Comparison of ENCODE assay signal across 10 cellular contexts in the genomic region with DNA sequence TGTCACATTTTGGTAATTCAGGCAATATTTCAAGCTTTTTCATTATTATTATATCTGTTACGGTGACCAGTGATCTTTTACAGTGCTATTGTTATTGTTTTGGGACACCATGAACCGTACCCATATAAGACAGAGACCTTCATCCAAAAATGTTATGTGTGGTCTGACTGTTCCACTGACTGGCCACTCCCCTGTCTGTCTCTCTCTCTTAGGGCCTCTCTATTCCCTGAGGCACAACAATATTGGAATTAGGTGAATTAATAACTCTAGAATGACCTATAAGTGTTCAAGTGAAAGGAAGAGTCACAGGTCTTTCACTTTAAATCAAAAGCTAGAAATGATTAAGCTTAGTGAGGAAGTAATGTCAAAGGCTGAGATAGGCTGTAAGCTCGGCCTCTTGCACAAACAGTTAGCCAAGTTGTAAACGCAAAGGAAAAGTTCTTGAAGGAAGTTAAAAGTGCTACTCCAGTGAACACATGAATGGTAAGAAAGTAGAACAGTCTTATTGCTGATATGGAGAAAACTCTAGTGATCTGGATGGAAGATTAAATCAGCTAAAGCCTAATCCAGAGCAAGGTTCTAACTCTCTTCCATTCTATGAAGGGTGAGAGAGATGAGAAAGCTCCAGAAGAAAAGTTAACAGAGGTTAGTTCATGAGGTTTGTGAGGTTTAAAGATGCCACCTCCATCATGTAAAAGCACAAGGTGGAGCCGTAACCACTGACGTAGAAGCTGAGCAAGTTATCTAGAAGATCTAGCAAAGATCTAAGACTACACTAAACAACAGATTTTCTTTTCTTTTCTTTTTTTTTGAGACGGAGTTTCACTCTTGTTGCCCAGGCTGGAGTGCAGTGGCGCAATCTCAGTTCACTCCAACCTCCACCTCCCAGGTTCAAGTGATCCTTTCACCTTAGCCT. TPM values are rescaled to one million over a fixed set of nuclear protein-coding genes. Genes with fewer than 3 reads are reported as not detected.
DNase-seq lines count a peak whose midpoint lies in the region; ATAC-seq and TF ChIP-seq lines count a peak whose summit lies in the region.
"Had no signal": no experiment of that assay in that cellular context is flagged by ENCODE, and none has a peak within 500 bp of the region (broad histone marks: within the 10 kb centered on the region; RNA-seq: fewer than 3 reads in every experiment).

No MANE protein-coding gene starts in this region.

- no peaks in the 10 kb centered on the region for H3K4me1 ChIP-seq in Caco-2
- H3K4me1 ChIP-seq: testis had no signal

- CTCF ChIA-PET in Caco-2 (lab: Charles Lee): no interaction called here

- H3K4me1 Mint-ChIP-seq in activated T-helper 17 cell treated with anti-CD3 and anti-CD28 coated beads, Interleukin-2, amount 50 U/mL, for 72 hours: peaks cover 16% of the 10 kb centered on the region
- H3K4me1 Mint-ChIP-seq in stimulated activated naive B cell treated with anti-CD40 and anti-IgM and Interleukin-4, amounts not matched to agents 10 μg/mL and 1 μg/mL and 100 μg/mL, for 72 hours: peaks cover 26 to 73% of the 10 kb centered on the region in 2 donors
- no peaks in the 10 kb centered on the region for H3K4me1 Mint-ChIP-seq in Caco-2 (ENCODE audit: low read depth, unreplicated experiment)
- H3K4me1 Mint-ChIP-seq: neural crest cell had no signal

- peak; percentile 63 for ATAC-seq in HG03342 (IDR thresholded peaks at IDR 0.05; ENCODE audit: unreplicated experiment)
- peak; percentile 74 for ATAC-seq in activated T-helper 17 cell treated with anti-CD3 and anti-CD28 coated beads, Interleukin-2, amount 50 U/mL, for 72 hours (replicated peaks)
- ATAC-seq in stimulated activated naive B cell treated with anti-CD40 and anti-IgM and Interleukin-4, amounts not matched to agents 10 μg/mL and 1 μg/mL and 100 μg/mL, for 72 hours (replicated peaks): peak; percentile 66 to 76

- peak; percentile 42 for DNase-seq in activated CD4-positive, alpha-beta T cell treated with anti-CD3 and anti-CD28 coated beads for 48 hours
- DNase-seq in activated CD4-positive, alpha-beta T cell treated with anti-CD3 and anti-CD28 coated beads, Interleukin-2, amount 50 U/mL, for 48 hours: no peak
- no peak for DNase-seq in stimulated activated naive B cell treated with anti-CD40 and anti-IgM and Interleukin-4, amounts not matched to agents 10 μg/mL and 1 μg/mL and 100 μg/mL, for 72 hours
- DNase-seq in DMS 273 treated with DMSO at 0.1 percent for 48 hours (lab: John Stamatoyannopoulos, UW) (no peak), Caco-2 (no peak), D341Med (ENCODE audit: low spot score) (no peak)
- DNase-seq: testis had no signal

- H3K4me3 Mint-ChIP-seq in activated T-helper 17 cell treated with anti-CD3 and anti-CD28 coated beads, Interleukin-2, amount 50 U/mL, for 72 hours: peak overlapping the region; percentile 77
- peak overlapping the region; percentile 54 to 55 for H3K4me3 Mint-ChIP-seq in stimulated activated naive B cell treated with anti-CD40 and anti-IgM and Interleukin-4, amounts not matched to agents 10 μg/mL and 1 μg/mL and 100 μg/mL, for 72 hours
- no peak overlapping the region for H3K4me3 Mint-ChIP-seq in Caco-2 (ENCODE audit: unreplicated experiment)
- H3K4me3 Mint-ChIP-seq: neural crest cell had no signal

- peaks cover 3% of the 10 kb centered on the region for H3K9me3 Mint-ChIP-seq in activated T-helper 17 cell treated with anti-CD3 and anti-CD28 coated beads, Interleukin-2, amount 50 U/mL, for 72 hours
- H3K9me3 Mint-ChIP-seq in stimulated activated naive B cell treated with anti-CD40 and anti-IgM and Interleukin-4, amounts not matched to agents 10 μg/mL and 1 μg/mL and 100 μg/mL, for 72 hours: peaks cover 3 to 4% of the 10 kb centered on the region in 2 donors
- H3K9me3 Mint-ChIP-seq in Caco-2 (ENCODE audit: unreplicated experiment): no peaks in the 10 kb centered on the region

- H3K9me3 ChIP-seq in Caco-2: no peaks in the 10 kb centered on the region
- H3K9me3 ChIP-seq: testis had no signal

- no peaks in the 10 kb centered on the region for H3K27me3 ChIP-seq in Caco-2 (replicated peaks; ENCODE audit: control insufficient read depth, insufficient read depth, low read length)
- H3K27me3 ChIP-seq: testis had no signal

- peak overlapping the region; percentile 89 for H3K27ac Mint-ChIP-seq in activated T-helper 17 cell treated with anti-CD3 and anti-CD28 coated beads, Interleukin-2, amount 50 U/mL, for 72 hours
- H3K27ac Mint-ChIP-seq in stimulated activated naive B cell treated with anti-CD40 and anti-IgM and Interleukin-4, amounts not matched to agents 10 μg/mL and 1 μg/mL and 100 μg/mL, for 72 hours: peak overlapping the region; percentile 96
- H3K27ac Mint-ChIP-seq in Caco-2 (ENCODE audit: unreplicated experiment): no peak overlapping the region

- BruUV-seq in Caco-2 (replicated peaks; lab: Mats Ljungman, UMichigan): no TSS peak

- POLR2A ChIA-PET in Caco-2 (lab: Charles Lee): no interaction called here

- no peak for TF ChIP-seq CTCF in Caco-2 (IDR thresholded peaks at IDR 0.05; ENCODE audit: insufficient read depth in 1 of 2, low read depth in 1 of 2, low read length in 1 of 2, severe bottlenecking in 1 of 2, unreplicated experiment in 1 of 2)

- H3K36me3 ChIP-seq in Caco-2 (ENCODE audit: control insufficient read depth, insufficient read depth, low read length): no peaks in the 10 kb centered on the region

- no peaks in the 10 kb centered on the region for H3K27me3 Mint-ChIP-seq in activated T-helper 17 cell treated with anti-CD3 and anti-CD28 coated beads, Interleukin-2, amount 50 U/mL, for 72 hours
- H3K27me3 Mint-ChIP-seq in stimulated activated naive B cell treated with anti-CD40 and anti-IgM and Interleukin-4, amounts not matched to agents 10 μg/mL and 1 μg/mL and 100 μg/mL, for 72 hours: no peaks in the 10 kb centered on the region
- H3K27me3 Mint-ChIP-seq in Caco-2 (ENCODE audit: insufficient read depth, unreplicated experiment): peaks cover 4% of the 10 kb centered on the region

- no peak overlapping the region for H3K4me3 ChIP-seq in Caco-2 (ENCODE audit: low read depth, low read length)
- H3K4me3 ChIP-seq: testis had no signal

- no peaks in the 10 kb centered on the region for H3K36me3 Mint-ChIP-seq in activated T-helper 17 cell treated with anti-CD3 and anti-CD28 coated beads, Interleukin-2, amount 50 U/mL, for 72 hours (ENCODE audit: low read depth)
- H3K36me3 Mint-ChIP-seq in stimulated activated naive B cell treated with anti-CD40 and anti-IgM and Interleukin-4, amounts not matched to agents 10 μg/mL and 1 μg/mL and 100 μg/mL, for 72 hours: peaks cover 5 to 12% of the 10 kb centered on the region in 2 donors
- H3K36me3 Mint-ChIP-seq in Caco-2 (ENCODE audit: insufficient read depth, unreplicated experiment): no peaks in the 10 kb centered on the region

- intact Hi-C loops in Caco-2 (cut with micrococcal nuclease; ENCODE audit: unreplicated experiment): no loop called here

RNA-seq across cellular contexts. Expression of a gene that starts 19.7 kb away (rescaled TPM):
- 1 to 10 TPM; 6.5 to 8.6 TPM for total RNA-seq in activated T-helper 17 cell treated with anti-CD3 and anti-CD28 coated beads, Interleukin-2, amount 50 U/mL, for 72 hours
- 2.3 and 3.0 TPM in 2 replicates for total RNA-seq in Caco-2 (2022)
